ENCODE assay signal across 27 cellular contexts in genomic region chr13:63628310-63628709, GRCh38.
"Had no signal": no experiment of that assay in that cellular context is flagged by ENCODE, and none has a peak within 500 bp of the region (broad histone marks: within the 10 kb centered on the region; RNA-seq: fewer than 3 reads in every experiment).

No MANE protein-coding gene starts in this region.

- H3K9me3 ChIP-seq: esophagus muscularis mucosa, gastroesophageal sphincter, left lung, ovary, psoas muscle, sigmoid colon, thoracic aorta, tibial nerve, upper lobe of left lung had no signal

- H3K4me3 ChIP-seq: coronary artery, esophagus muscularis mucosa, gastroesophageal sphincter, heart left ventricle, hepatocyte, left lung, ovary, psoas muscle, sigmoid colon, spleen, thoracic aorta, tibial nerve, upper lobe of left lung had no signal

- H3K27ac Mint-ChIP-seq: naive thymus-derived CD4-positive, alpha-beta T cell; nephron; stimulated activated naive B cell treated with anti-CD40 and anti-IgM and Interleukin-4, amounts not matched to agents 10 μg/mL and 1 μg/mL and 100 μg/mL, for 72 hours; stimulated activated naive CD8-positive, alpha-beta T cell treated with anti-CD3 and anti-CD28 coated beads, Interleukin-15, Interleukin-2, amounts not matched to agents 100 ng/mL and 50 ng/mL, for 24 hours had no signal

- H2AFZ ChIP-seq: hepatocyte had no signal

- H3K4me2 ChIP-seq: hepatocyte had no signal

- ATAC-seq: foreskin keratinocyte; gastroesophageal sphincter; heart left ventricle; left lung; naive thymus-derived CD4-positive, alpha-beta T cell; psoas muscle; right cardiac atrium; stimulated activated naive B cell treated with anti-CD40 and anti-IgM and Interleukin-4, amounts not matched to agents 10 μg/mL and 1 μg/mL and 100 μg/mL, for 72 hours had no signal

- H3K4me1 ChIP-seq: esophagus muscularis mucosa, foreskin keratinocyte, gastroesophageal sphincter, heart left ventricle, left lung, psoas muscle, sigmoid colon, spleen, tibial nerve, upper lobe of left lung had no signal

- H3K36me3 Mint-ChIP-seq: naive thymus-derived CD4-positive, alpha-beta T cell; stimulated activated naive B cell treated with anti-CD40 and anti-IgM and Interleukin-4, amounts not matched to agents 10 μg/mL and 1 μg/mL and 100 μg/mL, for 72 hours had no signal

- H3K27ac ChIP-seq: coronary artery, esophagus muscularis mucosa, foreskin keratinocyte, gastroesophageal sphincter, heart left ventricle, hepatocyte, left lung, ovary, psoas muscle, sigmoid colon, spleen, thoracic aorta, tibial nerve, upper lobe of left lung had no signal

- H3K9me3 Mint-ChIP-seq: nephron; stimulated activated naive B cell treated with anti-CD40 and anti-IgM and Interleukin-4, amounts not matched to agents 10 μg/mL and 1 μg/mL and 100 μg/mL, for 72 hours had no signal

- DNase-seq: dermis blood vessel endothelial cell; effector memory CD4-positive, alpha-beta T cell; foreskin keratinocyte; heart left ventricle; kidney; left lung; mesendoderm; midbrain; naive thymus-derived CD4-positive, alpha-beta T cell; occipital lobe; ovary; posterior cingulate gyrus; psoas muscle; right cardiac atrium; sigmoid colon; spleen; stimulated activated CD4-positive, alpha-beta T cell treated with anti-CD3 and anti-CD28 coated beads, Interleukin-4, amount 100 ng/mL, for 4 hours; stimulated activated naive B cell treated with anti-CD40 and anti-IgM and Interleukin-4, amounts not matched to agents 10 μg/mL and 1 μg/mL and 100 μg/mL, for 72 hours; upper lobe of left lung had no signal

- H3K27me3 ChIP-seq: esophagus muscularis mucosa, foreskin keratinocyte, gastroesophageal sphincter, heart left ventricle, hepatocyte, left lung, ovary, sigmoid colon, spleen, tibial nerve, upper lobe of left lung had no signal

- H3K36me3 ChIP-seq: esophagus muscularis mucosa, gastroesophageal sphincter, heart left ventricle, left lung, ovary, sigmoid colon, spleen, thoracic aorta, tibial nerve, upper lobe of left lung had no signal

- H3K27me3 Mint-ChIP-seq: naive thymus-derived CD4-positive, alpha-beta T cell; stimulated activated naive B cell treated with anti-CD40 and anti-IgM and Interleukin-4, amounts not matched to agents 10 μg/mL and 1 μg/mL and 100 μg/mL, for 72 hours; stimulated activated naive CD8-positive, alpha-beta T cell treated with anti-CD3 and anti-CD28 coated beads, Interleukin-15, Interleukin-2, amounts not matched to agents 100 ng/mL and 50 ng/mL, for 24 hours had no signal

- H3K4me3 Mint-ChIP-seq: naive thymus-derived CD4-positive, alpha-beta T cell; nephron; stimulated activated naive B cell treated with anti-CD40 and anti-IgM and Interleukin-4, amounts not matched to agents 10 μg/mL and 1 μg/mL and 100 μg/mL, for 72 hours; stimulated activated naive CD8-positive, alpha-beta T cell treated with anti-CD3 and anti-CD28 coated beads, Interleukin-15, Interleukin-2, amounts not matched to agents 100 ng/mL and 50 ng/mL, for 24 hours had no signal

- H3K4me1 Mint-ChIP-seq: naive thymus-derived CD4-positive, alpha-beta T cell; nephron; stimulated activated naive B cell treated with anti-CD40 and anti-IgM and Interleukin-4, amounts not matched to agents 10 μg/mL and 1 μg/mL and 100 μg/mL, for 72 hours had no signal

- H3K79me2 ChIP-seq: hepatocyte had no signal
